20 cellular contexts compared by ENCODE assay signal in genomic region chr12:131085816-131086591, GRCh38.
A peak's percentile ranks its signal among the peaks of the same experiment; 100 is the strongest.
DNase-seq lines count a peak whose midpoint lies in the region; ATAC-seq and TF ChIP-seq lines count a peak whose summit lies in the region.
"Had no signal": no experiment of that assay in that cellular context is flagged by ENCODE, and none has a peak within 500 bp of the region (broad histone marks: within the 10 kb centered on the region; RNA-seq: fewer than 3 reads in every experiment).

No MANE protein-coding gene starts in this region.

- H3K4me3 ChIP-seq in DND-41 (ENCODE audit: low read depth in 1 of 2, low read length in 2 of 2), result no peak overlapping the region
- no peak overlapping the region for H3K4me3 ChIP-seq in colonic mucosa
- H3K4me3 ChIP-seq: esophagus muscularis mucosa, gastrocnemius medialis had no signal

- H2AFZ ChIP-seq in DND-41 (ENCODE audit: low read depth, low read length), result no peak overlapping the region

- H3K79me2 ChIP-seq in DND-41 (ENCODE audit: insufficient read depth, low read length), result no peaks in the 10 kb centered on the region

- no peaks in the 10 kb centered on the region; the same call in 1 of the 2 replicates for H4K20me1 ChIP-seq in DND-41 (ENCODE audit: insufficient read depth, low read length)

- no peaks in the 10 kb centered on the region for H3K4me1 ChIP-seq in DND-41 (ENCODE audit: insufficient read depth, low read length)
- no peaks in the 10 kb centered on the region for H3K4me1 ChIP-seq in colonic mucosa
- H3K4me1 ChIP-seq: gastrocnemius medialis had no signal

- H3K36me3 ChIP-seq in DND-41 (ENCODE audit: insufficient read depth, low read length), result no peaks in the 10 kb centered on the region
- H3K36me3 ChIP-seq in colonic mucosa, result no peaks in the 10 kb centered on the region
- H3K36me3 ChIP-seq: gastrocnemius medialis had no signal

- TF ChIP-seq CTCF in DND-41 (IDR thresholded peaks at IDR 0.05; ENCODE audit: borderline replicate concordance, extremely low read depth, low read length, poor library complexity, severe bottlenecking) (no peak), mesothelial cell of epicardium (IDR thresholded peaks at IDR 0.05; ENCODE audit: unreplicated experiment) (no peak), colonic mucosa (IDR thresholded peaks at IDR 0.05) (no peak)

- no peak overlapping the region for H3K4me2 ChIP-seq in DND-41 (ENCODE audit: insufficient read depth, low read length)

- no peaks in the 10 kb centered on the region for H3K36me3 Mint-ChIP-seq in mesothelial cell of epicardium
- peaks cover 6% of the 10 kb centered on the region for H3K36me3 Mint-ChIP-seq in stimulated activated effector memory CD8-positive, alpha-beta T cell treated with anti-CD3 and anti-CD28 coated beads, Interleukin-12 subunit alpha, Interleukin-12 subunit beta, amount 100 ng/mL, for 72 hours
- no peaks in the 10 kb centered on the region for H3K36me3 Mint-ChIP-seq in activated T-helper 1 cell treated with anti-CD3 and anti-CD28 coated beads, Interleukin-12 subunit alpha, Interleukin-12 subunit beta, Interleukin-2, Interleukin-4 antibody, amounts not matched to agents 30 ng/mL and 10 ng/mL and 1 ng/mL, durations not matched to agents 14 hours and 24 hours and 36 hours (ENCODE audit: low read depth)
- H3K36me3 Mint-ChIP-seq: CD8-positive, alpha-beta T cell had no signal

- no peak overlapping the region for H3K4me3 Mint-ChIP-seq in mesothelial cell of epicardium
- H3K4me3 Mint-ChIP-seq in stimulated activated effector memory CD8-positive, alpha-beta T cell treated with anti-CD3 and anti-CD28 coated beads, Interleukin-12 subunit alpha, Interleukin-12 subunit beta, amount 100 ng/mL, for 72 hours, result no peak overlapping the region
- H3K4me3 Mint-ChIP-seq in activated T-helper 1 cell treated with anti-CD3 and anti-CD28 coated beads, Interleukin-12 subunit alpha, Interleukin-12 subunit beta, Interleukin-2, Interleukin-4 antibody, amounts not matched to agents 30 ng/mL and 10 ng/mL and 1 ng/mL, durations not matched to agents 14 hours and 24 hours and 36 hours, result no peak overlapping the region
- H3K4me3 Mint-ChIP-seq: activated T-helper 17 cell treated with anti-CD3 and anti-CD28 coated beads, Interleukin-2, amount 50 U/mL, for 72 hours; CD8-positive, alpha-beta T cell; effector memory CD8-positive, alpha-beta T cell had no signal

- no peaks in the 10 kb centered on the region for H3K4me1 Mint-ChIP-seq in mesothelial cell of epicardium
- peaks cover 7% of the 10 kb centered on the region for H3K4me1 Mint-ChIP-seq in stimulated activated effector memory CD8-positive, alpha-beta T cell treated with anti-CD3 and anti-CD28 coated beads, Interleukin-12 subunit alpha, Interleukin-12 subunit beta, amount 100 ng/mL, for 72 hours
- H3K4me1 Mint-ChIP-seq in activated T-helper 1 cell treated with anti-CD3 and anti-CD28 coated beads, Interleukin-12 subunit alpha, Interleukin-12 subunit beta, Interleukin-2, Interleukin-4 antibody, amounts not matched to agents 30 ng/mL and 10 ng/mL and 1 ng/mL, durations not matched to agents 14 hours and 24 hours and 36 hours (ENCODE audit: low read depth), result peaks cover 6% of the 10 kb centered on the region

- H3K27me3 Mint-ChIP-seq in mesothelial cell of epicardium (ENCODE audit: low read depth), result peaks cover 6% of the 10 kb centered on the region
- H3K27me3 Mint-ChIP-seq in activated T-helper 1 cell treated with anti-CD3 and anti-CD28 coated beads, Interleukin-12 subunit alpha, Interleukin-12 subunit beta, Interleukin-2, Interleukin-4 antibody, amounts not matched to agents 30 ng/mL and 10 ng/mL and 1 ng/mL, durations not matched to agents 14 hours and 24 hours and 36 hours (ENCODE audit: insufficient read depth), result no peaks in the 10 kb centered on the region

- no peaks in the 10 kb centered on the region for H3K9me3 Mint-ChIP-seq in mesothelial cell of epicardium
- no peaks in the 10 kb centered on the region for H3K9me3 Mint-ChIP-seq in stimulated activated effector memory CD8-positive, alpha-beta T cell treated with anti-CD3 and anti-CD28 coated beads, Interleukin-12 subunit alpha, Interleukin-12 subunit beta, amount 100 ng/mL, for 72 hours
- no peaks in the 10 kb centered on the region for H3K9me3 Mint-ChIP-seq in activated T-helper 1 cell treated with anti-CD3 and anti-CD28 coated beads, Interleukin-12 subunit alpha, Interleukin-12 subunit beta, Interleukin-2, Interleukin-4 antibody, amounts not matched to agents 30 ng/mL and 10 ng/mL and 1 ng/mL, durations not matched to agents 14 hours and 24 hours and 36 hours
- H3K9me3 Mint-ChIP-seq: activated T-helper 17 cell treated with anti-CD3 and anti-CD28 coated beads, Interleukin-2, amount 50 U/mL, for 72 hours; CD8-positive, alpha-beta T cell; effector memory CD8-positive, alpha-beta T cell had no signal

- H3K9me3 ChIP-seq in DND-41 (ENCODE audit: insufficient read depth, low read length, severe bottlenecking) (no peaks in the 10 kb centered on the region), colonic mucosa (no peaks in the 10 kb centered on the region)
- H3K9me3 ChIP-seq: esophagus muscularis mucosa, gastrocnemius medialis had no signal

- H3K27me3 ChIP-seq in DND-41 (ENCODE audit: insufficient read depth, low read length, poor library complexity) (peaks cover 3% of the 10 kb centered on the region), colonic mucosa (no peaks in the 10 kb centered on the region)
- H3K27me3 ChIP-seq: esophagus muscularis mucosa, gastrocnemius medialis had no signal

- H3K9ac ChIP-seq in DND-41 (ENCODE audit: low read depth, low read length) (no peak overlapping the region), colonic mucosa (ENCODE audit: low read depth in 2 of 2, low read length in 2 of 2) (no peak overlapping the region)

- intact Hi-C loops in activated T-helper 1 cell treated with anti-CD3 and anti-CD28 coated beads, Interleukin-12 subunit alpha, Interleukin-12 subunit beta, Interleukin-2, Interleukin-4 antibody, amounts not matched to agents 30 ng/mL and 10 ng/mL and 1 ng/mL, durations not matched to agents 14 hours and 24 hours and 36 hours (cut with micrococcal nuclease), result no loop called here
- intact Hi-C loops in colonic mucosa (cut with DNase I), result no loop called here

- H3K27ac ChIP-seq in DND-41 (ENCODE audit: low read length) (no peak overlapping the region), colonic mucosa (no peak overlapping the region)
- H3K27ac ChIP-seq: esophagus muscularis mucosa, gastrocnemius medialis had no signal

- ATAC-seq in DND-41 (ENCODE audit: insufficient read depth, low read depth) (no peak), HG03457 (IDR thresholded peaks at IDR 0.05; ENCODE audit: unreplicated experiment) (no peak)
- peak; percentile 14 for ATAC-seq in stimulated activated effector memory CD8-positive, alpha-beta T cell treated with anti-CD3 and anti-CD28 coated beads, Interleukin-12 subunit alpha, Interleukin-12 subunit beta, amount 100 ng/mL, for 72 hours
- ATAC-seq: activated CD4-positive, CD25-positive, alpha-beta regulatory T cell treated with anti-CD3 and anti-CD28 coated beads, Interleukin-2, amount 50 U/mL, for 24 hours; activated T-helper 17 cell treated with anti-CD3 and anti-CD28 coated beads, Interleukin-2, amount 50 U/mL, for 72 hours; CD8-positive, alpha-beta T cell; effector memory CD8-positive, alpha-beta T cell; sciatic nerve had no signal

- peak; percentile 2 for DNase-seq in DND-41
- peak; percentile 51 for DNase-seq in activated CD8-positive, alpha-beta memory T cell treated with anti-CD3 and anti-CD28 coated beads for 24 hours
- peak; percentile 13 to 34 for DNase-seq in mesothelial cell of epicardium (ENCODE audit: low spot score in 2 of 2, unreplicated experiment in 2 of 2)
- DNase-seq in stimulated activated effector memory CD8-positive, alpha-beta T cell treated with anti-CD3 and anti-CD28 coated beads, Interleukin-12 subunit alpha, Interleukin-12 subunit beta, amount 100 ng/mL, for 72 hours (ENCODE audit: low spot score in 2 of 2), result no peak
- DNase-seq in COLO829 (ENCODE audit: low spot score), result no peak
- DNase-seq in activated T-helper 1 cell treated with anti-CD3 and anti-CD28 coated beads, Interleukin-12 subunit alpha, Interleukin-12 subunit beta, Interleukin-2, Interleukin-4 antibody, amounts not matched to agents 30 ng/mL and 10 ng/mL and 1 ng/mL, durations not matched to agents 14 hours and 24 hours and 36 hours (ENCODE audit: low spot score), result no peak
- DNase-seq in colonic mucosa, result no peak
- DNase-seq: effector memory CD8-positive, alpha-beta T cell; gastrocnemius medialis; hypothalamus; KG1; NCI-H2171 treated with DMSO at 0.1 percent for 48 hours; NCI-H526 treated with DMSO at 0.1 percent for 48 hours; SW 1271 had no signal

- H3K27ac Mint-ChIP-seq in mesothelial cell of epicardium, result no peak overlapping the region
- H3K27ac Mint-ChIP-seq in stimulated activated effector memory CD8-positive, alpha-beta T cell treated with anti-CD3 and anti-CD28 coated beads, Interleukin-12 subunit alpha, Interleukin-12 subunit beta, amount 100 ng/mL, for 72 hours, result no peak overlapping the region
- no peak overlapping the region for H3K27ac Mint-ChIP-seq in activated T-helper 1 cell treated with anti-CD3 and anti-CD28 coated beads, Interleukin-12 subunit alpha, Interleukin-12 subunit beta, Interleukin-2, Interleukin-4 antibody, amounts not matched to agents 30 ng/mL and 10 ng/mL and 1 ng/mL, durations not matched to agents 14 hours and 24 hours and 36 hours
- H3K27ac Mint-ChIP-seq: activated T-helper 17 cell treated with anti-CD3 and anti-CD28 coated beads, Interleukin-2, amount 50 U/mL, for 72 hours; CD8-positive, alpha-beta T cell; effector memory CD8-positive, alpha-beta T cell had no signal

Comparison
In these comparisons a context has a peak if more than half of its experiments do, and no peak if none do; other contexts are left out.
1. DNase-seq: peak in DND-41 (single experiment), activated CD8-positive, alpha-beta memory T cell treated with anti-CD3 and anti-CD28 coated beads for 24 hours (single experiment) and mesothelial cell of epicardium (2 of 2); none in stimulated activated effector memory CD8-positive, alpha-beta T cell treated with anti-CD3 and anti-CD28 coated beads, Interleukin-12 subunit alpha, Interleukin-12 subunit beta, amount 100 ng/mL, for 72 hours (0 of 2), COLO829 (single experiment), activated T-helper 1 cell treated with anti-CD3 and anti-CD28 coated beads, Interleukin-12 subunit alpha, Interleukin-12 subunit beta, Interleukin-2, Interleukin-4 antibody, amounts not matched to agents 30 ng/mL and 10 ng/mL and 1 ng/mL, durations not matched to agents 14 hours and 24 hours and 36 hours (single experiment) and colonic mucosa (single experiment).